8 cellular contexts compared by ENCODE assay signal in the genomic region with DNA sequence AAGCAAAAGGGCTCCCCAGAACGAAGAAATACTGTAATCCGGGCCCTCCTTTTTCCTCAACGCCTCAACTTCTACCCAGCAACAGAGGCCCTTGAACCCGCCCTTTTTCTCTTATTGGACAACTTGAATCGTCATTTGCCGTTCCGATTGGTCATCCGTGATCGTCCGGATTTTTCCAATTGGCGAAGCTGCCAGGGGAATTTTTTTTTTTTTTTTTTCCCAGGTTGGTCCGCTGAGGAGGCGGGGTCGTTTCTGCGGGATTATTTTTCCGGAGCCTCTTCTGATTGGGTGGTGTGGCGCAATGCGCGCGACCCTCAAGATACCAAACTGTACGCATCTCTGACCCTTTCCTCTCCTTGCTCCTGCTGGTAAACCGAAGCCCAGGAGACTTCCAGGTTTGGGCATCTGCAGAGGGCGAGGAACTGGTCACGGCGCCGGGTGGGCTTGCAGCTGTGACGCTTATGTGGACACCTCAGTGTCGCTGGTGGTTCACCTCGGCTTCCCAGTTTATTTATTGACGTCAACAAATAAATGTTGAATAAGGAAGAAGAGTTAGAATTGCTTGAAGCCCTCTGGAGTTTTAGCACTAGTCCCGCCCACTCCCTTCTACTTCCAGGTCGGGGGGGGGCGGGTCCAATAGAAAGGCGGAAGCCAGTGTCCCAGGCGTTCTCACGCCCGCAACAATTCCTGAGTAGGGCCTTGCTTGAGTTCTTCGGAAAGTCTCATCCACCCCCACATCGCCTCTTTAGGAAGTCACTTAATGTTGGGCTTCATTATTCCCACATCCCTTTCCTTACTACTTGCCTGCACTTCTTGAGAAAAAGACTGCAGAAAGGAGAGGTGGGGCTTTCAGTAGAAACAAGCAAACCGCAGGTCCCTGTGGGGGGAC. TPM values are rescaled to one million over a fixed set of nuclear protein-coding genes. Genes with fewer than 3 reads are reported as not detected.
DNase-seq lines count a peak whose midpoint lies in the region; ATAC-seq lines count a peak whose summit lies in the region.

A gene with protein sequence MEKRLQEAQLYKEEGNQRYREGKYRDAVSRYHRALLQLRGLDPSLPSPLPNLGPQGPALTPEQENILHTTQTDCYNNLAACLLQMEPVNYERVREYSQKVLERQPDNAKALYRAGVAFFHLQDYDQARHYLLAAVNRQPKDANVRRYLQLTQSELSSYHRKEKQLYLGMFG (plus strand): TSS at position 654 of the 889 bp plus-strand sequence. CDS start 363 bp downstream, outside the sequence.

- peak within 1 kb of the TSS; percentile 95 for H3K4me3 Mint-ChIP-seq in dendritic cell treated with granulocyte-macrophage colony-stimulating factor and Interleukin-4, amounts not matched to agents 40 ng/mL and 50 ng/mL, for 4 days

- no peaks in the 10 kb centered on the region for H3K27me3 ChIP-seq in BLaER1

- peak; percentile 45 for ATAC-seq in GM19351 (IDR thresholded peaks at IDR 0.05; ENCODE audit: unreplicated experiment)
- ATAC-seq in HG03521 (IDR thresholded peaks at IDR 0.05; ENCODE audit: unreplicated experiment): peak; percentile 48
- ATAC-seq in left lobe of liver: peak; percentile 74

- peak; percentile 99 for DNase-seq in NCI-H748 (lab: John Stamatoyannopoulos, UW; ENCODE audit: unreplicated experiment)
- DNase-seq in activated CD4-positive, alpha-beta T cell treated with anti-CD3 and anti-CD28 coated beads, Interleukin-2, amount 50 U/mL, for 1 hour: peak; percentile 78
- DNase-seq in left lobe of liver (ENCODE audit: low spot score): peak; percentile 87
- DNase-seq in stimulated activated CD4-positive, alpha-beta T cell treated with anti-CD3 and anti-CD28 coated beads, Interleukin-2, amount 100 ng/mL, for 4 hours (ENCODE audit: low read depth): peak; percentile 81

- intact Hi-C loops in dendritic cell treated with granulocyte-macrophage colony-stimulating factor and Interleukin-4, amounts not matched to agents 40 ng/mL and 50 ng/mL, for 4 days (cut with micrococcal nuclease): loop anchor here (1.0 to 5.0 kb wide), 5 partner anchors 19 to 134 kb away; a partner anchor contains a TSS

- peaks cover 85% of the 10 kb centered on the region for H3K36me3 Mint-ChIP-seq in dendritic cell treated with granulocyte-macrophage colony-stimulating factor and Interleukin-4, amounts not matched to agents 40 ng/mL and 50 ng/mL, for 4 days (ENCODE audit: low read depth)

- H3K4me1 ChIP-seq in BLaER1: peaks cover 56% of the 10 kb centered on the region

- no peaks in the 10 kb centered on the region for H3K27me3 Mint-ChIP-seq in dendritic cell treated with granulocyte-macrophage colony-stimulating factor and Interleukin-4, amounts not matched to agents 40 ng/mL and 50 ng/mL, for 4 days

- peaks cover 69% of the 10 kb centered on the region for H4K20me1 ChIP-seq in BLaER1

- H3K4me2 ChIP-seq in BLaER1: peak within 1 kb of the TSS; percentile 96

- peak within 1 kb of the TSS; percentile 98 for H3K9ac ChIP-seq in BLaER1

- peak within 1 kb of the TSS; percentile 98 for H3K27ac ChIP-seq in BLaER1

- H3K27ac Mint-ChIP-seq in dendritic cell treated with granulocyte-macrophage colony-stimulating factor and Interleukin-4, amounts not matched to agents 40 ng/mL and 50 ng/mL, for 4 days: peak within 1 kb of the TSS; percentile 97

- H3K4me3 ChIP-seq in BLaER1: peak within 1 kb of the TSS; percentile 99

- H3K9me3 Mint-ChIP-seq in dendritic cell treated with granulocyte-macrophage colony-stimulating factor and Interleukin-4, amounts not matched to agents 40 ng/mL and 50 ng/mL, for 4 days: no peaks in the 10 kb centered on the region

- H3K9me3 ChIP-seq in BLaER1: no peaks in the 10 kb centered on the region

- H3K4me1 Mint-ChIP-seq in dendritic cell treated with granulocyte-macrophage colony-stimulating factor and Interleukin-4, amounts not matched to agents 40 ng/mL and 50 ng/mL, for 4 days (ENCODE audit: low read depth): peaks cover 46% of the 10 kb centered on the region

- peaks cover 24% of the 10 kb centered on the region for H3K36me3 ChIP-seq in BLaER1

RNA-seq across cellular contexts. Expression of the gene that starts here (rescaled TPM):
- 11.2 TPM for total RNA-seq in left lobe of liver

Comparison
In these comparisons a context has a peak if more than half of its experiments do, and no peak if none do; other contexts are left out.
1. Peak in every context shown above with its lines: DNase-seq, ATAC-seq, H3K4me3 ChIP-seq and H3K27ac ChIP-seq.